Comparison of ENCODE assay signal across 18 cellular contexts in the genomic region with DNA sequence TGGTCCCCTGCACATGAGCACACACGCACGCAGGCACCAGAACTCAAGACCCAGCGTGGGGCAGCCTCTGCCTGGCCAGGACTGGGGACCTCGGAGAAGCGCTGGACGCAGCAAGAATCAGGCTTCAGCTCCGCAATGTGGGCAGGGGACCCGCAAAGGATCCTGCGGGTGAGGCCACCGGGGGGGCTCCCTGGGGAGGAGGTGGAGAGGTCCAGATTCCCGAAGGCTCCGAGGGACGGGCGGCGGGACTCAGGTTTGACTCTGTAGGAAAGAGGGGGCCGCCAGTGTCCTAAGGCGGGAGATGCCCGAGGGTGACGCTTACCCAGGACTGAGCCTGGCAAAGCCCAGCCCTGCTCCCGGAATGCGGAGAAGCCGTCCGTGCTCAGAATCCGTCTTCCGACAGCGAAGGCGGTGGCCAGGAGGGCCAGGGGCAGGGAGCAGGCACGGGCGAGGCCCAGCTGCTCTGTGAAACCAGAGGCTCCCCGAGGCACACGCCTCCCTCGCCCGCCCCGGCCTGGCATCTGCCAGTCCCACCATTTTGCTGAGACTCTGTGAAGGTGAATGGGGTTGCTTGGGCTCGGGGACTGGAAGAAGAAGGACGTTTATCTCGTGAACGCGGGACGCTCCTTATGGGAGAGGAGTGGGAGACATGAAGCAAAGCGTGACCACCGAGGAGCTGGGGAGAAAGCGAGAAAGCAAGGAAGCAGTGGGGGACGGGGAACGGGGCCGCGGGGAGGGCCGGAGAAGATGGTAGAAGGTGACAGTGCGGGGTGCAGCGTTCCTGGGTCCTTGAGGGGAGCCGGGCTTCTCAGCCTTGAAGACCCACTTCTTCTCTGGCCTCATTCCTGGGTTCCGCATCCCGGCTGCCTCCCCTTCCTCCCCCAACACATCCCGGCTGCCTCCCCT.
"Had no signal": no experiment of that assay in that cellular context is flagged by ENCODE, and none has a peak within 500 bp of the region (broad histone marks: within the 10 kb centered on the region; RNA-seq: fewer than 3 reads in every experiment).

No MANE protein-coding gene starts in this region.

- ATAC-seq: body of pancreas had no signal

- H3K4me3 ChIP-seq: body of pancreas, coronary artery, esophagus squamous epithelium, lung, skin epidermis had no signal

- H3K9me3 ChIP-seq: body of pancreas, esophagus squamous epithelium, neutrophil, SK-N-SH had no signal

- H3K27ac ChIP-seq: body of pancreas, coronary artery, esophagus squamous epithelium, neutrophil, skin epidermis had no signal

- DNase-seq: activated CD4-positive, CD25-positive, alpha-beta regulatory T cell treated with anti-CD3 and anti-CD28 coated beads, Interleukin-2, amount 50 U/mL, for 72 hours; amniotic stem cell; body of pancreas; central memory CD4-positive, alpha-beta T cell; effector CD4-positive, alpha-beta T cell; esophagus squamous epithelium; hippocampal formation; kidney glomerular epithelial cell; naive B cell; stimulated activated CD4-positive, alpha-beta T cell treated with anti-CD3 and anti-CD28 coated beads, Interleukin-4, amount 100 ng/mL, for 24 hours; stimulated activated naive CD4-positive, alpha-beta T cell treated with Interleukin-2 at 50 U/mL for 16 hours; T-helper 1 cell; trophoblast cell had no signal

- H3K36me3 ChIP-seq: esophagus squamous epithelium, neutrophil had no signal

- H3K27me3 ChIP-seq: body of pancreas, esophagus squamous epithelium, neutrophil had no signal

- H3K4me1 ChIP-seq: body of pancreas had no signal
